In genomic region chr1:226100436-226101347, GRCh38 we compare ENCODE assay signal across 1 cellular context.
TF ChIP-seq lines count a peak whose summit lies in the region.

No MANE protein-coding gene starts in this region.

TF ChIP-seq in HEK293, 187 proteins besides CTCF, POLR2A, EP300 and RAD21 (continued from another document):
- TF ChIP-seq, protein P1, sequence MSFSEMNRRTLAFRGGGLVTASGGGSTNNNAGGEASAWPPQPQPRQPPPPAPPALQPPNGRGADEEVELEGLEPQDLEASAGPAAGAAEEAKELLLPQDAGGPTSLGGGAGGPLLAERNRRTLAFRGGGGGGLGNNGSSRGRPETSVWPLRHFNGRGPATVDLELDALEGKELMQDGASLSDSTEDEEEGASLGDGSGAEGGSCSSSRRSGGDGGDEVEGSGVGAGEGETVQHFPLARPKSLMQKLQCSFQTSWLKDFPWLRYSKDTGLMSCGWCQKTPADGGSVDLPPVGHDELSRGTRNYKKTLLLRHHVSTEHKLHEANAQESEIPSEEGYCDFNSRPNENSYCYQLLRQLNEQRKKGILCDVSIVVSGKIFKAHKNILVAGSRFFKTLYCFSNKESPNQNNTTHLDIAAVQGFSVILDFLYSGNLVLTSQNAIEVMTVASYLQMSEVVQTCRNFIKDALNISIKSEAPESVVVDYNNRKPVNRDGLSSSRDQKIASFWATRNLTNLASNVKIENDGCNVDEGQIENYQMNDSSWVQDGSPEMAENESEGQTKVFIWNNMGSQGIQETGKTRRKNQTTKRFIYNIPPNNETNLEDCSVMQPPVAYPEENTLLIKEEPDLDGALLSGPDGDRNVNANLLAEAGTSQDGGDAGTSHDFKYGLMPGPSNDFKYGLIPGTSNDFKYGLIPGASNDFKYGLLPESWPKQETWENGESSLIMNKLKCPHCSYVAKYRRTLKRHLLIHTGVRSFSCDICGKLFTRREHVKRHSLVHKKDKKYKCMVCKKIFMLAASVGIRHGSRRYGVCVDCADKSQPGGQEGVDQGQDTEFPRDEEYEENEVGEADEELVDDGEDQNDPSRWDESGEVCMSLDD (tag by site-specific recombination; IDR thresholded peaks at IDR 0.05), result no peak
- TF ChIP-seq RBAK (tag by site-specific recombination; IDR thresholded peaks at IDR 0.05) (no peak), ATF2 (tag by site-specific recombination; IDR thresholded peaks at IDR 0.05; ENCODE audit: low read depth) (peak; percentile 93), ZNF214 (tag by site-specific recombination; IDR thresholded peaks at IDR 0.05; ENCODE audit: borderline replicate concordance) (no peak), ZNF324 (tag by site-specific recombination; IDR thresholded peaks at IDR 0.05) (peak; percentile 75), ZNF133 (tag by site-specific recombination; IDR thresholded peaks at IDR 0.05) (no peak), IKZF3 (tag by site-specific recombination; IDR thresholded peaks at IDR 0.05) (peak; percentile 49), ZBTB17 (tag by site-specific recombination; IDR thresholded peaks at IDR 0.05) (peak; percentile 56)
- TF ChIP-seq, protein P2, sequence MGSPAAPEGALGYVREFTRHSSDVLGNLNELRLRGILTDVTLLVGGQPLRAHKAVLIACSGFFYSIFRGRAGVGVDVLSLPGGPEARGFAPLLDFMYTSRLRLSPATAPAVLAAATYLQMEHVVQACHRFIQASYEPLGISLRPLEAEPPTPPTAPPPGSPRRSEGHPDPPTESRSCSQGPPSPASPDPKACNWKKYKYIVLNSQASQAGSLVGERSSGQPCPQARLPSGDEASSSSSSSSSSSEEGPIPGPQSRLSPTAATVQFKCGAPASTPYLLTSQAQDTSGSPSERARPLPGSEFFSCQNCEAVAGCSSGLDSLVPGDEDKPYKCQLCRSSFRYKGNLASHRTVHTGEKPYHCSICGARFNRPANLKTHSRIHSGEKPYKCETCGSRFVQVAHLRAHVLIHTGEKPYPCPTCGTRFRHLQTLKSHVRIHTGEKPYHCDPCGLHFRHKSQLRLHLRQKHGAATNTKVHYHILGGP (tag by site-specific recombination; IDR thresholded peaks at IDR 0.05), result no peak
- TF ChIP-seq, protein P3, sequence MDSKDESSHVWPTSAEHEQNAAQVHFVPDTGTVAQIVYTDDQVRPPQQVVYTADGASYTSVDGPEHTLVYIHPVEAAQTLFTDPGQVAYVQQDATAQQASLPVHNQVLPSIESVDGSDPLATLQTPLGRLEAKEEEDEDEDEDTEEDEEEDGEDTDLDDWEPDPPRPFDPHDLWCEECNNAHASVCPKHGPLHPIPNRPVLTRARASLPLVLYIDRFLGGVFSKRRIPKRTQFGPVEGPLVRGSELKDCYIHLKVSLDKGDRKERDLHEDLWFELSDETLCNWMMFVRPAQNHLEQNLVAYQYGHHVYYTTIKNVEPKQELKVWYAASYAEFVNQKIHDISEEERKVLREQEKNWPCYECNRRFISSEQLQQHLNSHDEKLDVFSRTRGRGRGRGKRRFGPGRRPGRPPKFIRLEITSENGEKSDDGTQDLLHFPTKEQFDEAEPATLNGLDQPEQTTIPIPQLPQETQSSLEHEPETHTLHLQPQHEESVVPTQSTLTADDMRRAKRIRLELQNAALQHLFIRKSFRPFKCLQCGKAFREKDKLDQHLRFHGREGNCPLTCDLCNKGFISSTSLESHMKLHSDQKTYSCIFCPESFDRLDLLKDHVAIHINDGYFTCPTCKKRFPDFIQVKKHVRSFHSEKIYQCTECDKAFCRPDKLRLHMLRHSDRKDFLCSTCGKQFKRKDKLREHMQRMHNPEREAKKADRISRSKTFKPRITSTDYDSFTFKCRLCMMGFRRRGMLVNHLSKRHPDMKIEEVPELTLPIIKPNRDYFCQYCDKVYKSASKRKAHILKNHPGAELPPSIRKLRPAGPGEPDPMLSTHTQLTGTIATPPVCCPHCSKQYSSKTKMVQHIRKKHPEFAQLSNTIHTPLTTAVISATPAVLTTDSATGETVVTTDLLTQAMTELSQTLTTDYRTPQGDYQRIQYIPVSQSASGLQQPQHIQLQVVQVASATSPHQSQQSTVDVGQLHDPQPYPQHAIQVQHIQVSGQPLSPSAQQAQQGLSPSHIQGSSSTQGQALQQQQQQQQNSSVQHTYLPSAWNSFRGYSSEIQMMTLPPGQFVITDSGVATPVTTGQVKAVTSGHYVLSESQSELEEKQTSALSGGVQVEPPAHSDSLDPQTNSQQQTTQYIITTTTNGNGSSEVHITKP (tag by site-specific recombination; IDR thresholded peaks at IDR 0.05), result peak; percentile 71
